ENCODE assay signal across 20 cellular contexts in genomic region chr18:22189431-22189830, GRCh38. TPM values are rescaled to one million over a fixed set of nuclear protein-coding genes. Genes with fewer than 3 reads are reported as not detected.
DNase-seq lines count a peak whose midpoint lies in the region; ATAC-seq and TF ChIP-seq lines count a peak whose summit lies in the region.
"Had no signal": no experiment of that assay in that cellular context is flagged by ENCODE, and none has a peak within 500 bp of the region (broad histone marks: within the 10 kb centered on the region; RNA-seq: fewer than 3 reads in every experiment).

No MANE protein-coding gene starts in this region.

- H3K4me3 Mint-ChIP-seq in progenitor cell of endocrine pancreas (ENCODE audit: low read depth), result no peak overlapping the region
- H3K4me3 Mint-ChIP-seq: stimulated activated naive B cell treated with anti-CD40 and anti-IgM and Interleukin-4, amounts not matched to agents 10 μg/mL and 1 μg/mL and 100 μg/mL, for 72 hours had no signal

- H3K9me3 Mint-ChIP-seq in progenitor cell of endocrine pancreas (ENCODE audit: low read depth), result no peaks in the 10 kb centered on the region

- DNase-seq in heart left ventricle, result no peak
- no peak for DNase-seq in Right ventricle myocardium superior
- DNase-seq in right atrium auricular region (ENCODE audit: low spot score), result peak; percentile 62
- DNase-seq in progenitor cell of endocrine pancreas (ENCODE audit: low spot score, unreplicated experiment), result no peak
- no peak for DNase-seq in cerebellum (ENCODE audit: low spot score)
- no peak for DNase-seq in DMS 273 treated with DMSO at 0.1 percent for 48 hours (lab: John Stamatoyannopoulos, UW)
- no peak for DNase-seq in activated gamma-delta T cell treated with Interleukin-2 at 50 U/mL for 16 hours
- DNase-seq: activated gamma-delta T cell; Kasumi-1; NCI-H1105 treated with DMSO at 0.1 percent for 48 hours; NCI-H510A; nucleus accumbens; right lobe of liver; SHP77; stimulated activated naive B cell treated with anti-CD40 and anti-IgM and Interleukin-4, amounts not matched to agents 10 μg/mL and 1 μg/mL and 100 μg/mL, for 72 hours had no signal

- H3K4me1 ChIP-seq in heart left ventricle (peaks cover 4 to 99% (median 75%) of the 10 kb centered on the region in 12 donors), right atrium auricular region (peaks cover 0 to 98% of the 10 kb centered on the region in 2 donors)
- H3K4me1 ChIP-seq: A549, tibial nerve had no signal

- H3K36me3 Mint-ChIP-seq in progenitor cell of endocrine pancreas (ENCODE audit: insufficient read depth), result peaks cover 33% of the 10 kb centered on the region
- H3K36me3 Mint-ChIP-seq: stimulated activated naive B cell treated with anti-CD40 and anti-IgM and Interleukin-4, amounts not matched to agents 10 μg/mL and 1 μg/mL and 100 μg/mL, for 72 hours had no signal

- TF ChIP-seq CTCF in heart left ventricle (IDR thresholded peaks at IDR 0.05), result no peak
- TF ChIP-seq CTCF in right atrium auricular region (IDR thresholded peaks at IDR 0.05), result no peak
- no peak for TF ChIP-seq CTCF in progenitor cell of endocrine pancreas (IDR thresholded peaks at IDR 0.05; ENCODE audit: unreplicated experiment)

- WGBS in heart left ventricle, 4 donors, result 31 to 56% (median 45%) methylated on average over 3 of the region's 3 CpGs

- H3K27ac ChIP-seq in heart left ventricle (peak overlapping the region; percentile 65 to 100 (median 82)), right atrium auricular region (peak overlapping the region; percentile 89 to 100)
- H3K27ac ChIP-seq: A549; BLaER1 treated with 17β-estradiol and CSF1 and Interleukin-3, amounts not matched to agents 10 nM and 100 nM; epithelial cell of prostate; tibial nerve had no signal

- intact Hi-C loops in heart left ventricle (cut with DNase I) (loop anchor here in 5 of 10 donors (5.0 kb wide), 3 partner anchors 78 to 368 kb away; no protein-coding TSS in a partner anchor), Right ventricle myocardium superior (cut with DNase I) (no loop called here)

- no peaks in the 10 kb centered on the region for H3K27me3 ChIP-seq in heart left ventricle
- H3K27me3 ChIP-seq in right atrium auricular region, result no peaks in the 10 kb centered on the region
- H3K27me3 ChIP-seq: BLaER1 treated with 17β-estradiol and CSF1 and Interleukin-3, amounts not matched to agents 10 nM and 100 nM; right lobe of liver had no signal

- H3K9me3 ChIP-seq in heart left ventricle (no peaks in the 10 kb centered on the region), right atrium auricular region (no peaks in the 10 kb centered on the region)
- H3K9me3 ChIP-seq: A549; BLaER1 treated with 17β-estradiol and CSF1 and Interleukin-3, amounts not matched to agents 10 nM and 100 nM; right lobe of liver; tibial nerve had no signal

- ATAC-seq in heart left ventricle (no peak), Right ventricle myocardium superior (ENCODE audit: poor library complexity) (no peak), HG03469 (IDR thresholded peaks at IDR 0.05; ENCODE audit: unreplicated experiment) (no peak)
- ATAC-seq: A549; right lobe of liver; stimulated activated naive B cell treated with anti-CD40 and anti-IgM and Interleukin-4, amounts not matched to agents 10 μg/mL and 1 μg/mL and 100 μg/mL, for 72 hours had no signal

- H3K4me3 ChIP-seq in heart left ventricle, result peak overlapping the region in 5 of 12 donors; percentile 1 to 23 (median 13)
- peak overlapping the region in 1 of 2 donors; percentile 15 for H3K4me3 ChIP-seq in right atrium auricular region
- H3K4me3 ChIP-seq: A549; BLaER1 treated with 17β-estradiol and CSF1 and Interleukin-3, amounts not matched to agents 10 nM and 100 nM; right lobe of liver; tibial nerve had no signal

- H3K4me1 Mint-ChIP-seq in progenitor cell of endocrine pancreas (ENCODE audit: low read depth), result peaks cover 64% of the 10 kb centered on the region

- no peaks in the 10 kb centered on the region for H3K27me3 Mint-ChIP-seq in progenitor cell of endocrine pancreas

- TF ChIP-seq POLR2A in heart left ventricle (IDR thresholded peaks at IDR 0.05), result no peak

- H3K27ac Mint-ChIP-seq in progenitor cell of endocrine pancreas, result peak overlapping the region; percentile 73
- H3K27ac Mint-ChIP-seq: stimulated activated naive B cell treated with anti-CD40 and anti-IgM and Interleukin-4, amounts not matched to agents 10 μg/mL and 1 μg/mL and 100 μg/mL, for 72 hours had no signal

- H3K36me3 ChIP-seq in heart left ventricle, result peaks cover 0 to 67% (median 13%) of the 10 kb centered on the region in 9 donors
- peaks cover 31% of the 10 kb centered on the region for H3K36me3 ChIP-seq in right atrium auricular region
- H3K36me3 ChIP-seq: tibial nerve had no signal

RNA-seq across cellular contexts. Expression of gene GATA6, which starts 20.0 kb away (rescaled TPM):
- total RNA-seq in heart left ventricle (10 to 100 TPM; 44.9 to 97.7 (median 76.3) TPM), Right ventricle myocardium superior (56.0 TPM), right atrium auricular region (10 to 100 TPM; 88.7 to 95.5 TPM), progenitor cell of endocrine pancreas (112 and 114 TPM in 2 replicates), cerebellum (0.54 TPM)
- 10 to 100 TPM; 42.1 to 52.6 TPM for polyA plus RNA-seq in heart left ventricle

Comparison
In these comparisons a context has a peak if more than half of its experiments do, and no peak if none do; other contexts are left out.
1. RNA of gene GATA6, which starts 20.0 kb away (total RNA-seq): 112 to 114 TPM in progenitor cell of endocrine pancreas, 88.7 to 95.5 TPM in right atrium auricular region, 44.9 to 97.7 TPM in heart left ventricle and 56.0 TPM in Right ventricle myocardium superior (single experiment); 0.54 TPM in cerebellum (single experiment); every median in the first group is over 10 times any median in the second.